In the genomic region with DNA sequence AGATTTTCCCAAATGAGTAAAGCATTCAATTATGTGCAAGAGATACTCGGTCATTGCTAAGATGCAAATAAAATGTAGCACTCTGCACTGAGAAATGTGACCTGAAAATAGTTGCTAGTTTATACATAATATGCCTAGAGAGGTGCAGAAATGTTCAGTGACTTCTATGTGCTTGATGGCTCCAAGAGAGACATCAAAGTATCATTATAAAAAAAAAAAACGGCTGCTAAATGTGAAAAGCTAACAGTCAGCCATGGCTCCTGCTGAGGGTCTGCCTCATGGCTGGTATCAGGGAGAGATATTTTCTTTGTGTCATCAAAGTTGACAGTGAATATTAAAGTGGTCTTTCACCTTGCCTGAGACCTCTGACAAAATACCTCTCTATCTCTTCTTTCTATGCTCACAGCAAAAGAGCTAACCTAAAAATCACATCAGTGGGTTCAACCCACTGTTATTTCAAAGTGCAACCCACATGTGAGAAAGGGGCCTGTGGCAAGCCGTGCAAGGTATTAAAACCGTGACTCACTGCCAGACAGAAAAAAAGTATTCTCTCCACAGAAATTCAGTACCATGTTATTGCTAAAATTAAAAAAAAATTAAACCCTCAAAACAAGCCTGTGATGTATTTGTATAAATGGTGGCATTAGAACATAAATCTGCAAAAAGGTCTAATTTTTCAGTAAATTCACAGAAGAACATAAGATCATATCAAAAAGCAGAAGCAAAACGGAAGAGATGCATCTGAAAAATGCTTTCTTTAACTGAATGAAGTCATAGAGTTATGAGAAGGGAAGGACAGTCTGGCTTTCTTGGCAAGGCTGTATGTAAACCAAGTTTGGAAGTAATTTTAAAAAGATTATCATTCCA, we compare ENCODE assay signal across 27 cellular contexts.
A peak's percentile ranks its signal among the peaks of the same experiment; 100 is the strongest.
DNase-seq lines count a peak whose midpoint lies in the region; ATAC-seq and TF ChIP-seq lines count a peak whose summit lies in the region.
"Had no signal": no experiment of that assay in that cellular context is flagged by ENCODE, and none has a peak within 500 bp of the region (broad histone marks: within the 10 kb centered on the region; RNA-seq: fewer than 3 reads in every experiment).

No MANE protein-coding gene starts in this region.

- H3K27me3 ChIP-seq in SK-N-SH (ENCODE audit: insufficient read depth) (no peaks in the 10 kb centered on the region), BE2C (no peaks in the 10 kb centered on the region)
- H3K27me3 ChIP-seq: ovary, suprapubic skin, upper lobe of left lung had no signal

- H3K27ac ChIP-seq in SK-N-SH (ENCODE audit: low read depth in 2 of 2, low read length in 1 of 2), result peak overlapping the region in 1 of 2 experiments; percentile 24; a peak in 1 of 4 replicates
- H3K27ac ChIP-seq: 22Rv1, C4-2B, left ventricle myocardium inferior, ovary, suprapubic skin, upper lobe of left lung had no signal

- no peak overlapping the region for H2AFZ ChIP-seq in SK-N-SH (ENCODE audit: low read depth)

- H3K36me3 ChIP-seq in SK-N-SH (replicated peaks in 1 of 2; ENCODE audit: control insufficient read depth in 1 of 2, insufficient read depth in 2 of 2, low read length in 1 of 2) (no peaks in the 10 kb centered on the region), BE2C (no peaks in the 10 kb centered on the region)
- H3K36me3 ChIP-seq: left ventricle myocardium inferior, ovary, suprapubic skin, upper lobe of left lung had no signal

- H3K79me2 ChIP-seq in SK-N-SH (ENCODE audit: insufficient read depth), result no peaks in the 10 kb centered on the region

- TF ChIP-seq EP300 in SK-N-SH (IDR thresholded peaks at IDR 0.05; ENCODE audit: borderline replicate concordance in 1 of 2, low read depth in 1 of 2, low read length in 1 of 2), result no peak

- H4K20me1 ChIP-seq in SK-N-SH (ENCODE audit: insufficient read depth), result no peaks in the 10 kb centered on the region

- H3K4me2 ChIP-seq in SK-N-SH, result no peak overlapping the region

- H3K4me1 ChIP-seq in SK-N-SH (ENCODE audit: control insufficient read depth in 1 of 2, insufficient read depth in 2 of 2, low read depth in 1 of 2, low read length in 1 of 2) (no peaks in the 10 kb centered on the region; a peak in 1 of 4 replicates), BE2C (no peaks in the 10 kb centered on the region)
- H3K4me1 ChIP-seq: left ventricle myocardium inferior, upper lobe of left lung had no signal

- no peak overlapping the region for H3K4me3 ChIP-seq in SK-N-SH (ENCODE audit: low read depth in 2 of 2, low read length in 1 of 2)
- no peak overlapping the region for H3K4me3 ChIP-seq in retinal pigment epithelial cell (ENCODE audit: low read length)
- no peak overlapping the region for H3K4me3 ChIP-seq in BE2C (ENCODE audit: low read depth, low read length)
- H3K4me3 ChIP-seq: left ventricle myocardium inferior, ovary, suprapubic skin, upper lobe of left lung had no signal

- H3K9me3 Mint-ChIP-seq in activated naive CD4-positive, alpha-beta T cell treated with anti-CD3 and anti-CD28 coated beads, Interleukin-2, amount 10 ng/mL, durations not matched to agents 7 days and 5 days, result no peaks in the 10 kb centered on the region
- peaks cover 8% of the 10 kb centered on the region for H3K9me3 Mint-ChIP-seq in activated naive CD8-positive, alpha-beta T cell treated with anti-CD3 and anti-CD28 coated beads for 36 hours
- H3K9me3 Mint-ChIP-seq: activated CD4-positive, alpha-beta memory T cell treated with anti-CD3 and anti-CD28 coated beads for 36 hours; dendritic cell treated with granulocyte-macrophage colony-stimulating factor and Interleukin-4, amounts not matched to agents 40 ng/mL and 50 ng/mL, for 4 days; endodermal cell; H9; neural crest cell had no signal

- no peaks in the 10 kb centered on the region for H3F3A ChIP-seq in SK-N-SH (replicated peaks; ENCODE audit: insufficient read depth)

- DNase-seq in SK-N-SH (no peak), retinal pigment epithelial cell (ENCODE audit: low read depth) (peak; percentile 28), BE2C (no peak), amniotic stem cell (lab: John Stamatoyannopoulos, UW) (no peak)
- peak; percentile 33 for DNase-seq in activated naive CD4-positive, alpha-beta T cell treated with anti-CD3 and anti-CD28 coated beads, Interleukin-2, amount 50 U/mL, for 16 hours
- DNase-seq in activated naive CD4-positive, alpha-beta T cell treated with anti-CD3 and anti-CD28 coated beads, Interleukin-2, amount 10 ng/mL, durations not matched to agents 7 days and 5 days, result no peak
- peak; percentile 25 for DNase-seq in activated naive CD8-positive, alpha-beta T cell treated with anti-CD3 and anti-CD28 coated beads for 36 hours
- DNase-seq: activated CD4-positive, alpha-beta memory T cell treated with anti-CD3 and anti-CD28 coated beads for 36 hours; central memory CD4-positive, alpha-beta T cell; endodermal cell; foreskin fibroblast; H9; KBM-7; left ventricle myocardium inferior; mesenchymal stem cell; NCI-H1092 treated with DMSO at 0.1 percent for 48 hours; NCI-H187; NCI-H2171; NCI-H510A; ovary; upper lobe of left lung had no signal

- TF ChIP-seq RAD21 in SK-N-SH (IDR thresholded peaks at IDR 0.05; ENCODE audit: low read length), result no peak

- peaks cover 11% of the 10 kb centered on the region for H3K4me1 Mint-ChIP-seq in activated naive CD4-positive, alpha-beta T cell treated with anti-CD3 and anti-CD28 coated beads, Interleukin-2, amount 10 ng/mL, durations not matched to agents 7 days and 5 days
- peaks cover 28% of the 10 kb centered on the region for H3K4me1 Mint-ChIP-seq in activated naive CD8-positive, alpha-beta T cell treated with anti-CD3 and anti-CD28 coated beads for 36 hours
- H3K4me1 Mint-ChIP-seq: endodermal cell, H9, neural crest cell had no signal

- TF ChIP-seq CTCF in SK-N-SH (IDR thresholded peaks at IDR 0.05), result no peak
- TF ChIP-seq CTCF in retinal pigment epithelial cell (conservative IDR thresholded peaks at IDR 0.05; ENCODE audit: low read depth, low read length), result no peak
- TF ChIP-seq CTCF in BE2C (IDR thresholded peaks at IDR 0.05; ENCODE audit: low read depth, low read length), result no peak

- no peaks in the 10 kb centered on the region for H3K9me2 ChIP-seq in SK-N-SH

- H3K27me3 Mint-ChIP-seq in activated naive CD4-positive, alpha-beta T cell treated with anti-CD3 and anti-CD28 coated beads, Interleukin-2, amount 10 ng/mL, durations not matched to agents 7 days and 5 days, result no peaks in the 10 kb centered on the region
- no peaks in the 10 kb centered on the region for H3K27me3 Mint-ChIP-seq in activated naive CD8-positive, alpha-beta T cell treated with anti-CD3 and anti-CD28 coated beads for 36 hours
- H3K27me3 Mint-ChIP-seq: dendritic cell treated with granulocyte-macrophage colony-stimulating factor and Interleukin-4, amounts not matched to agents 40 ng/mL and 50 ng/mL, for 4 days had no signal

- WGBS in SK-N-SH (ENCODE audit: low lambda C conversion rate), result 62% methylated on average over 5 of the region's 5 CpGs

- no peaks in the 10 kb centered on the region for H3K36me3 Mint-ChIP-seq in activated naive CD4-positive, alpha-beta T cell treated with anti-CD3 and anti-CD28 coated beads, Interleukin-2, amount 10 ng/mL, durations not matched to agents 7 days and 5 days
- H3K36me3 Mint-ChIP-seq in activated naive CD8-positive, alpha-beta T cell treated with anti-CD3 and anti-CD28 coated beads for 36 hours, result peaks cover 3% of the 10 kb centered on the region
- H3K36me3 Mint-ChIP-seq: activated CD4-positive, alpha-beta memory T cell treated with anti-CD3 and anti-CD28 coated beads for 36 hours had no signal

- CTCF ChIA-PET in SK-N-SH (lab: Yijun Ruan, JAX), result interaction anchor here (2.2 kb wide), 1 partner anchor 211 kb away, joined by 7 read pairs; no protein-coding TSS in a partner anchor
- CTCF ChIA-PET in activated naive CD4-positive, alpha-beta T cell treated with anti-CD3 and anti-CD28 coated beads, Interleukin-2, amount 10 ng/mL, durations not matched to agents 7 days and 5 days (lab: Charles Lee), result interaction anchor here (0.7 kb wide), 1 partner anchor 117 kb away, joined by 8 read pairs; no protein-coding TSS in a partner anchor

- ATAC-seq in SK-N-SH treated with all-trans-retinoic acid at 6 μM for 48 hours, result peak; percentile 74; the same call in 2 of the 3 replicates

- no peaks in the 10 kb centered on the region for H3K9me3 ChIP-seq in SK-N-SH
- H3K9me3 ChIP-seq in BE2C, result no peaks in the 10 kb centered on the region
- H3K9me3 ChIP-seq: left ventricle myocardium inferior, ovary, suprapubic skin, upper lobe of left lung had no signal

- H3K9ac ChIP-seq in SK-N-SH, result no peak overlapping the region

- no peak overlapping the region for H3K27ac Mint-ChIP-seq in activated naive CD4-positive, alpha-beta T cell treated with anti-CD3 and anti-CD28 coated beads, Interleukin-2, amount 10 ng/mL, durations not matched to agents 7 days and 5 days
- H3K27ac Mint-ChIP-seq in activated naive CD8-positive, alpha-beta T cell treated with anti-CD3 and anti-CD28 coated beads for 36 hours, result peak overlapping the region; percentile 57
- H3K27ac Mint-ChIP-seq: activated CD4-positive, alpha-beta memory T cell treated with anti-CD3 and anti-CD28 coated beads for 36 hours; dendritic cell treated with granulocyte-macrophage colony-stimulating factor and Interleukin-4, amounts not matched to agents 40 ng/mL and 50 ng/mL, for 4 days; endodermal cell; H9 had no signal

- no peak overlapping the region for H3K4me3 Mint-ChIP-seq in activated naive CD4-positive, alpha-beta T cell treated with anti-CD3 and anti-CD28 coated beads, Interleukin-2, amount 10 ng/mL, durations not matched to agents 7 days and 5 days
- no peak overlapping the region for H3K4me3 Mint-ChIP-seq in activated naive CD8-positive, alpha-beta T cell treated with anti-CD3 and anti-CD28 coated beads for 36 hours
- H3K4me3 Mint-ChIP-seq: activated CD4-positive, alpha-beta memory T cell treated with anti-CD3 and anti-CD28 coated beads for 36 hours; dendritic cell treated with granulocyte-macrophage colony-stimulating factor and Interleukin-4, amounts not matched to agents 40 ng/mL and 50 ng/mL, for 4 days; endodermal cell; H9; neural crest cell had no signal

- POLR2A ChIA-PET in SK-N-SH (lab: Yijun Ruan, JAX), result no interaction called here

TF ChIP-seq in SK-N-SH treated with all-trans-retinoic acid at 6 μM for 48 hours, 23 proteins besides CTCF, POLR2A, EP300 and RAD21 (continues in another document):
- TF ChIP-seq OSR1 (CRISPR knock-in tag; IDR thresholded peaks at IDR 0.05) (no peak), BACH2 (CRISPR knock-in tag; IDR thresholded peaks at IDR 0.05; ENCODE audit: borderline replicate concordance) (no peak), ZFP3 (CRISPR knock-in tag; IDR thresholded peaks at IDR 0.05) (no peak), ISL1 (CRISPR knock-in tag; IDR thresholded peaks at IDR 0.05) (peak; percentile 60), SNAI2 (CRISPR knock-in tag; IDR thresholded peaks at IDR 0.05) (no peak), TCF4 (CRISPR knock-in tag; IDR thresholded peaks at IDR 0.05; ENCODE audit: borderline replicate concordance) (no peak)

Comparison
In these comparisons a context has a peak if more than half of its experiments do, and no peak if none do; other contexts are left out.
1. DNase-seq: peak in activated naive CD4-positive, alpha-beta T cell treated with anti-CD3 and anti-CD28 coated beads, Interleukin-2, amount 50 U/mL, for 16 hours (single experiment), activated naive CD8-positive, alpha-beta T cell treated with anti-CD3 and anti-CD28 coated beads for 36 hours (single experiment) and retinal pigment epithelial cell (single experiment); none in SK-N-SH (single experiment), activated naive CD4-positive, alpha-beta T cell treated with anti-CD3 and anti-CD28 coated beads, Interleukin-2, amount 10 ng/mL, durations not matched to agents 7 days and 5 days (single experiment), BE2C (single experiment) and amniotic stem cell (single experiment).